ENCODE assay signal across 1 cellular context in genomic region chr2:216078776-216079175, GRCh38.
A peak's percentile ranks its signal among the peaks of the same experiment; 100 is the strongest.
TF ChIP-seq lines count a peak whose summit lies in the region.

No MANE protein-coding gene starts in this region.

TF ChIP-seq in HepG2, 621 proteins besides CTCF, POLR2A, EP300 and RAD21 (continued from another document and continues in another):
- TF ChIP-seq HMGXB3 (CRISPR knock-in tag; IDR thresholded peaks at IDR 0.05; ENCODE audit: borderline replicate concordance) = peak; percentile 70; the same call in 1 of the 2 replicates
- peak; percentile 98 for TF ChIP-seq HMG20A (CRISPR knock-in tag; IDR thresholded peaks at IDR 0.05; ENCODE audit: borderline replicate concordance)
- TF ChIP-seq ASH2L (IDR thresholded peaks at IDR 0.05; ENCODE audit: insufficient read length, low read depth, low read length) = peak; percentile 81
- TF ChIP-seq ZNF383 (CRISPR knock-in tag; IDR thresholded peaks at IDR 0.05; ENCODE audit: borderline replicate concordance) = no peak
- TF ChIP-seq ETV5 (CRISPR knock-in tag; IDR thresholded peaks at IDR 0.05; ENCODE audit: borderline replicate concordance) = peak; percentile 83; the same call in 1 of the 2 replicates
- TF ChIP-seq ZMAT3 (CRISPR knock-in tag; conservative IDR thresholded peaks at IDR 0.05) = peak; percentile 87; the same call in 1 of the 2 replicates
- no peak for TF ChIP-seq ZNF224 (CRISPR knock-in tag; IDR thresholded peaks at IDR 0.05)
- TF ChIP-seq MIXL1 (CRISPR knock-in tag; IDR thresholded peaks at IDR 0.05) = peak; percentile 99
- TF ChIP-seq ZNF451 (CRISPR knock-in tag; IDR thresholded peaks at IDR 0.05) = no peak
- no peak for TF ChIP-seq ZNF251 (CRISPR knock-in tag; IDR thresholded peaks at IDR 0.05)
- peak; percentile 90 for TF ChIP-seq SIX4 (CRISPR knock-in tag; IDR thresholded peaks at IDR 0.05)
- TF ChIP-seq, protein P1, sequence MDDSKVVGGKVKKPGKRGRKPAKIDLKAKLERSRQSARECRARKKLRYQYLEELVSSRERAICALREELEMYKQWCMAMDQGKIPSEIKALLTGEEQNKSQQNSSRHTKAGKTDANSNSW (CRISPR knock-in tag; IDR thresholded peaks at IDR 0.05; ENCODE audit: borderline replicate concordance) = no peak
- TF ChIP-seq RFX5 (IDR thresholded peaks at IDR 0.05; ENCODE audit: low read depth, low read length) = no peak
- TF ChIP-seq ZSCAN30 (CRISPR knock-in tag; IDR thresholded peaks at IDR 0.05) = no peak
- no peak for TF ChIP-seq ZNF260 (CRISPR knock-in tag; IDR thresholded peaks at IDR 0.05; ENCODE audit: borderline replicate concordance, low read depth)
- peak; percentile 79 for TF ChIP-seq ERF (CRISPR knock-in tag; IDR thresholded peaks at IDR 0.05)
- TF ChIP-seq, protein P2, sequence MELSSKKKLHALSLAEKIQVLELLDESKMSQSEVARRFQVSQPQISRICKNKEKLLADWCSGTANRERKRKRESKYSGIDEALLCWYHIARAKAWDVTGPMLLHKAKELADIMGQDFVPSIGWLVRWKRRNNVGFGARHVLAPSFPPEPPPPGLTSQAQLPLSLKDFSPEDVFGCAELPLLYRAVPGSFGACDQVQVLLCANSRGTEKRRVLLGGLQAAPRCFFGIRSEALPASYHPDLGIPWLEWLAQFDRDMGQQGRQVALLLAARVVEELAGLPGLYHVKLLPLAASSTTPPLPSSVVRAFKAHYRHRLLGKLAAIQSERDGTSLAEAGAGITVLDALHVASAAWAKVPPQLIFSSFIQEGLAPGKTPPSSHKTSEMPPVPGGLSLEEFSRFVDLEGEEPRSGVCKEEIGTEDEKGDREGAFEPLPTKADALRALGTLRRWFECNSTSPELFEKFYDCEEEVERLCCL (CRISPR knock-in tag; IDR thresholded peaks at IDR 0.05; ENCODE audit: borderline replicate concordance) = 0 out of 2 replicates have a peak, but pooled peaks have one; percentile 35
- peak; percentile 96 for TF ChIP-seq POGZ (CRISPR knock-in tag; IDR thresholded peaks at IDR 0.05)
- TF ChIP-seq ZNF256 (CRISPR knock-in tag; conservative IDR thresholded peaks at IDR 0.05) = no peak
- no peak; the same call in 1 of the 2 replicates for TF ChIP-seq ZNF441 (CRISPR knock-in tag; IDR thresholded peaks at IDR 0.05; ENCODE audit: borderline replicate concordance)
- TF ChIP-seq ZFP82 (CRISPR knock-in tag; IDR thresholded peaks at IDR 0.05; ENCODE audit: borderline replicate concordance) = peak; percentile 87; the same call in 1 of the 2 replicates
- TF ChIP-seq FOXA3 (CRISPR knock-in tag; IDR thresholded peaks at IDR 0.05) = peak; percentile 96
- TF ChIP-seq THYN1 (CRISPR knock-in tag; IDR thresholded peaks at IDR 0.05; ENCODE audit: borderline replicate concordance, low read depth) = no peak
- no peak for TF ChIP-seq ZNF709 (CRISPR knock-in tag; IDR thresholded peaks at IDR 0.05)
- no peak for TF ChIP-seq ZSCAN22 (CRISPR knock-in tag; IDR thresholded peaks at IDR 0.05)
- TF ChIP-seq ZNF546 (CRISPR knock-in tag; conservative IDR thresholded peaks at IDR 0.05) = no peak
- no peak for TF ChIP-seq RELA (CRISPR knock-in tag; IDR thresholded peaks at IDR 0.05)
- TF ChIP-seq, protein P3, sequence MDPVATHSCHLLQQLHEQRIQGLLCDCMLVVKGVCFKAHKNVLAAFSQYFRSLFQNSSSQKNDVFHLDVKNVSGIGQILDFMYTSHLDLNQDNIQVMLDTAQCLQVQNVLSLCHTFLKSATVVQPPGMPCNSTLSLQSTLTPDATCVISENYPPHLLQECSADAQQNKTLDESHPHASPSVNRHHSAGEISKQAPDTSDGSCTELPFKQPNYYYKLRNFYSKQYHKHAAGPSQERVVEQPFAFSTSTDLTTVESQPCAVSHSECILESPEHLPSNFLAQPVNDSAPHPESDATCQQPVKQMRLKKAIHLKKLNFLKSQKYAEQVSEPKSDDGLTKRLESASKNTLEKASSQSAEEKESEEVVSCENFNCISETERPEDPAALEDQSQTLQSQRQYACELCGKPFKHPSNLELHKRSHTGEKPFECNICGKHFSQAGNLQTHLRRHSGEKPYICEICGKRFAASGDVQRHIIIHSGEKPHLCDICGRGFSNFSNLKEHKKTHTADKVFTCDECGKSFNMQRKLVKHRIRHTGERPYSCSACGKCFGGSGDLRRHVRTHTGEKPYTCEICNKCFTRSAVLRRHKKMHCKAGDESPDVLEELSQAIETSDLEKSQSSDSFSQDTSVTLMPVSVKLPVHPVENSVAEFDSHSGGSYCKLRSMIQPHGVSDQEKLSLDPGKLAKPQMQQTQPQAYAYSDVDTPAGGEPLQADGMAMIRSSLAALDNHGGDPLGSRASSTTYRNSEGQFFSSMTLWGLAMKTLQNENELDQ (CRISPR knock-in tag; IDR thresholded peaks at IDR 0.05; ENCODE audit: borderline replicate concordance) = no peak; the same call in 1 of the 2 replicates
- TF ChIP-seq, protein P4, sequence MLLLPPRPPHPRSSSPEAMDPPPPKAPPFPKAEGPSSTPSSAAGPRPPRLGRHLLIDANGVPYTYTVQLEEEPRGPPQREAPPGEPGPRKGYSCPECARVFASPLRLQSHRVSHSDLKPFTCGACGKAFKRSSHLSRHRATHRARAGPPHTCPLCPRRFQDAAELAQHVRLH (CRISPR knock-in tag; IDR thresholded peaks at IDR 0.05; ENCODE audit: borderline replicate concordance, low read depth) = 0 out of 2 replicates have a peak, but pooled peaks have one; percentile 53
- peak; percentile 87 to 96 for TF ChIP-seq NR2F1 (CRISPR knock-in tag; IDR thresholded peaks at IDR 0.05)
- TF ChIP-seq MAF1 (CRISPR knock-in tag; IDR thresholded peaks at IDR 0.05; ENCODE audit: borderline replicate concordance) = no peak
- TF ChIP-seq, protein P5, sequence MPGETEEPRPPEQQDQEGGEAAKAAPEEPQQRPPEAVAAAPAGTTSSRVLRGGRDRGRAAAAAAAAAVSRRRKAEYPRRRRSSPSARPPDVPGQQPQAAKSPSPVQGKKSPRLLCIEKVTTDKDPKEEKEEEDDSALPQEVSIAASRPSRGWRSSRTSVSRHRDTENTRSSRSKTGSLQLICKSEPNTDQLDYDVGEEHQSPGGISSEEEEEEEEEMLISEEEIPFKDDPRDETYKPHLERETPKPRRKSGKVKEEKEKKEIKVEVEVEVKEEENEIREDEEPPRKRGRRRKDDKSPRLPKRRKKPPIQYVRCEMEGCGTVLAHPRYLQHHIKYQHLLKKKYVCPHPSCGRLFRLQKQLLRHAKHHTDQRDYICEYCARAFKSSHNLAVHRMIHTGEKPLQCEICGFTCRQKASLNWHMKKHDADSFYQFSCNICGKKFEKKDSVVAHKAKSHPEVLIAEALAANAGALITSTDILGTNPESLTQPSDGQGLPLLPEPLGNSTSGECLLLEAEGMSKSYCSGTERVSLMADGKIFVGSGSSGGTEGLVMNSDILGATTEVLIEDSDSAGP (CRISPR knock-in tag; IDR thresholded peaks at IDR 0.05; ENCODE audit: borderline replicate concordance) = no peak
- TF ChIP-seq ZNF225 (CRISPR knock-in tag; IDR thresholded peaks at IDR 0.05) = no peak
- TF ChIP-seq ZNF121 (CRISPR knock-in tag; IDR thresholded peaks at IDR 0.05) = no peak
- peak; percentile 90 for TF ChIP-seq NR2C2 (CRISPR knock-in tag; IDR thresholded peaks at IDR 0.05; ENCODE audit: borderline replicate concordance)
- TF ChIP-seq KDM1A (CRISPR knock-in tag; IDR thresholded peaks at IDR 0.05) = peak; percentile 98
- peak; percentile 81 for TF ChIP-seq MEF2D (CRISPR knock-in tag; IDR thresholded peaks at IDR 0.05)
- TF ChIP-seq YEATS2 (CRISPR knock-in tag; IDR thresholded peaks at IDR 0.05; ENCODE audit: borderline replicate concordance) = peak; percentile 49; the same call in 1 of the 2 replicates
- no peak for TF ChIP-seq ARHGAP35 (CRISPR knock-in tag; IDR thresholded peaks at IDR 0.05; ENCODE audit: borderline replicate concordance)
- no peak for TF ChIP-seq ZNF773 (CRISPR knock-in tag; IDR thresholded peaks at IDR 0.05; ENCODE audit: borderline replicate concordance)
- no peak for TF ChIP-seq DZIP1 (CRISPR knock-in tag; IDR thresholded peaks at IDR 0.05)
- peak; percentile 83 for TF ChIP-seq TCF7 (IDR thresholded peaks at IDR 0.05; ENCODE audit: low read depth)
- TF ChIP-seq FOXJ3 (CRISPR knock-in tag; IDR thresholded peaks at IDR 0.05; ENCODE audit: borderline replicate concordance) = peak; percentile 94
- TF ChIP-seq MIER2 (CRISPR knock-in tag; IDR thresholded peaks at IDR 0.05) = peak; percentile 85
- TF ChIP-seq, protein P6, sequence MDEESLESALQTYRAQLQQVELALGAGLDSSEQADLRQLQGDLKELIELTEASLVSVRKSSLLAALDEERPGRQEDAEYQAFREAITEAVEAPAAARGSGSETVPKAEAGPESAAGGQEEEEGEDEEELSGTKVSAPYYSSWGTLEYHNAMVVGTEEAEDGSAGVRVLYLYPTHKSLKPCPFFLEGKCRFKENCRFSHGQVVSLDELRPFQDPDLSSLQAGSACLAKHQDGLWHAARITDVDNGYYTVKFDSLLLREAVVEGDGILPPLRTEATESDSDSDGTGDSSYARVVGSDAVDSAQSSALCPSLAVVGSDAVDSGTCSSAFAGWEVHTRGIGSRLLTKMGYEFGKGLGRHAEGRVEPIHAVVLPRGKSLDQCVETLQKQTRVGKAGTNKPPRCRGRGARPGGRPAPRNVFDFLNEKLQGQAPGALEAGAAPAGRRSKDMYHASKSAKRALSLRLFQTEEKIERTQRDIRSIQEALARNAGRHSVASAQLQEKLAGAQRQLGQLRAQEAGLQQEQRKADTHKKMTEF (CRISPR knock-in tag; IDR thresholded peaks at IDR 0.05) = peak; percentile 98
- TF ChIP-seq KLF9 (CRISPR knock-in tag; IDR thresholded peaks at IDR 0.05; ENCODE audit: low read depth) = peak; percentile 92; the same call in 1 of the 2 replicates
- peak; percentile 86 for TF ChIP-seq ZNF12 (CRISPR knock-in tag; IDR thresholded peaks at IDR 0.05)
- TF ChIP-seq ZKSCAN1 (IDR thresholded peaks at IDR 0.05; ENCODE audit: low read length) = no peak
- TF ChIP-seq, protein P7, sequence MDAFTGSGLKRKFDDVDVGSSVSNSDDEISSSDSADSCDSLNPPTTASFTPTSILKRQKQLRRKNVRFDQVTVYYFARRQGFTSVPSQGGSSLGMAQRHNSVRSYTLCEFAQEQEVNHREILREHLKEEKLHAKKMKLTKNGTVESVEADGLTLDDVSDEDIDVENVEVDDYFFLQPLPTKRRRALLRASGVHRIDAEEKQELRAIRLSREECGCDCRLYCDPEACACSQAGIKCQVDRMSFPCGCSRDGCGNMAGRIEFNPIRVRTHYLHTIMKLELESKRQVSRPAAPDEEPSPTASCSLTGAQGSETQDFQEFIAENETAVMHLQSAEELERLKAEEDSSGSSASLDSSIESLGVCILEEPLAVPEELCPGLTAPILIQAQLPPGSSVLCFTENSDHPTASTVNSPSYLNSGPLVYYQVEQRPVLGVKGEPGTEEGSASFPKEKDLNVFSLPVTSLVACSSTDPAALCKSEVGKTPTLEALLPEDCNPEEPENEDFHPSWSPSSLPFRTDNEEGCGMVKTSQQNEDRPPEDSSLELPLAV (CRISPR knock-in tag; conservative IDR thresholded peaks at IDR 0.05; ENCODE audit: low read depth) = no peak
- TF ChIP-seq SUZ12 (IDR thresholded peaks at IDR 0.05; ENCODE audit: low read depth, low read length) = no peak
